Comparison of ENCODE assay signal across 12 cellular contexts in genomic region chr6:111592726-111593515, GRCh38. TPM values are rescaled to one million over a fixed set of nuclear protein-coding genes. Genes with fewer than 3 reads are reported as not detected.
DNase-seq lines count a peak whose midpoint lies in the region; ATAC-seq and TF ChIP-seq lines count a peak whose summit lies in the region.
"Had no signal": no experiment of that assay in that cellular context is flagged by ENCODE, and none has a peak within 500 bp of the region (broad histone marks: within the 10 kb centered on the region; RNA-seq: fewer than 3 reads in every experiment).

No MANE protein-coding gene starts in this region.

- H3K27ac ChIP-seq in mesendoderm (ENCODE audit: low read depth, low read length), result no peak overlapping the region

- H3K79me2 ChIP-seq in mesendoderm (ENCODE audit: control insufficient read depth, insufficient read depth, low read length), result no peaks in the 10 kb centered on the region

- peaks cover 4% of the 10 kb centered on the region for H3K4me1 ChIP-seq in mesendoderm (ENCODE audit: control insufficient read depth, low read depth, low read length)

- no CpG with 5 or more reads among the region's 7 CpGs for WGBS in mesendoderm (ENCODE audit: extremely low coverage, insufficient coverage, low lambda C conversion rate)

- H3K36me3 ChIP-seq in mesendoderm (ENCODE audit: control insufficient read depth, insufficient read depth, low read length), result peaks cover 5% of the 10 kb centered on the region

- H3K18ac ChIP-seq in mesendoderm (ENCODE audit: low read length), result no peak overlapping the region

- H2BK15ac ChIP-seq in mesendoderm (replicated peaks; ENCODE audit: low read depth), result no peak overlapping the region

- no peak overlapping the region for H2BK120ac ChIP-seq in mesendoderm (ENCODE audit: low read depth, low read length)

- no peak overlapping the region for H4K5ac ChIP-seq in mesendoderm (ENCODE audit: low read length)

- no peak overlapping the region for H3K4me2 ChIP-seq in mesendoderm (ENCODE audit: low read length)

- H3K36me3 Mint-ChIP-seq in type B pancreatic cell, result peaks cover 32% of the 10 kb centered on the region

- H3K27me3 Mint-ChIP-seq in type B pancreatic cell, result no peaks in the 10 kb centered on the region
- H3K27me3 Mint-ChIP-seq: central memory CD8-positive, alpha-beta T cell; natural killer cell treated with Interleukin-12 subunit alpha and Interleukin-12 subunit beta and Interleukin-15 and Interleukin-18, amount 100 ng/mL, for 72 hours had no signal

- H3K9ac ChIP-seq in mesendoderm (ENCODE audit: low read length), result no peak overlapping the region

- TF ChIP-seq CTCF in type B pancreatic cell (conservative IDR thresholded peaks at IDR 0.05), result no peak

- no peaks in the 10 kb centered on the region for H3K27me3 ChIP-seq in mesendoderm (ENCODE audit: insufficient read depth, low read length, poor library complexity)

- peaks cover 45% of the 10 kb centered on the region for H3K4me1 Mint-ChIP-seq in type B pancreatic cell (ENCODE audit: unreplicated experiment)

- no peak overlapping the region for H3K4me3 ChIP-seq in mesendoderm (ENCODE audit: low read length)

- no peak overlapping the region for H3K4ac ChIP-seq in mesendoderm (ENCODE audit: low read depth, low read length)

- H3K56ac ChIP-seq in mesendoderm (ENCODE audit: low read length), result peak overlapping the region; percentile 7

- ATAC-seq in HG02870 (IDR thresholded peaks at IDR 0.05; ENCODE audit: unreplicated experiment), result no peak
- ATAC-seq: natural killer cell treated with Interleukin-12 subunit alpha and Interleukin-12 subunit beta and Interleukin-15 and Interleukin-18, amount 100 ng/mL, for 72 hours had no signal

- H3K9me3 Mint-ChIP-seq in type B pancreatic cell, result no peaks in the 10 kb centered on the region
- H3K9me3 Mint-ChIP-seq: central memory CD8-positive, alpha-beta T cell; natural killer cell treated with Interleukin-12 subunit alpha and Interleukin-12 subunit beta and Interleukin-15 and Interleukin-18, amount 100 ng/mL, for 72 hours had no signal

- no peak overlapping the region for H2BK5ac ChIP-seq in mesendoderm (ENCODE audit: low read length)

- H3K23ac ChIP-seq in mesendoderm (ENCODE audit: low read length), result no peak overlapping the region

- no peak overlapping the region for H2AK5ac ChIP-seq in mesendoderm (ENCODE audit: low read length)

- peak overlapping the region; percentile 67 for H3K4me3 Mint-ChIP-seq in type B pancreatic cell
- H3K4me3 Mint-ChIP-seq: central memory CD8-positive, alpha-beta T cell; natural killer cell treated with Interleukin-12 subunit alpha and Interleukin-12 subunit beta and Interleukin-15 and Interleukin-18, amount 100 ng/mL, for 72 hours had no signal

- peaks cover 7% of the 10 kb centered on the region for H3K79me1 ChIP-seq in mesendoderm (ENCODE audit: low read length)

- peak overlapping the region; percentile 79 for H3K27ac Mint-ChIP-seq in type B pancreatic cell

- peak; percentile 26 for DNase-seq in activated CD8-positive, alpha-beta memory T cell treated with anti-CD3 and anti-CD28 coated beads for 24 hours
- no peak for DNase-seq in activated CD8-positive, alpha-beta memory T cell treated with anti-CD3 and anti-CD28 coated beads, Interleukin-2, amount 50 U/mL, for 4 hours
- DNase-seq in cerebellar nuclear complex (lab: John Stamatoyannopoulos, UW), result peak; percentile 31 to 64
- DNase-seq in mesendoderm, result peak; percentile 38
- DNase-seq in type B pancreatic cell (ENCODE audit: extremely low spot score, unreplicated experiment), result no peak
- no peak for DNase-seq in anterior cingulate cortex (lab: John Stamatoyannopoulos, UW)
- DNase-seq in mucosa of gallbladder (ENCODE audit: low spot score), result no peak
- DNase-seq: stimulated activated CD4-positive, alpha-beta T cell treated with anti-CD3 and anti-CD28 coated beads, Interleukin-2, amount 100 ng/mL, for 48 hours; T1000 had no signal

- H4K8ac ChIP-seq in mesendoderm (ENCODE audit: low read depth, low read length), result no peak overlapping the region

RNA-seq across cellular contexts. Expression of gene TRAF3IP2, which starts 12.8 kb away (rescaled TPM):
- polyA plus RNA-seq in mesendoderm (2013, experiment 1 of 2), result 23.9 TPM
- 23.3 TPM for polyA plus RNA-seq in mesendoderm (2013, experiment 2 of 2)
- total RNA-seq in type B pancreatic cell (ENCODE audit: low replicate concordance), result 26.3 and 47.8 TPM in 2 replicates
- 29.7 TPM for total RNA-seq in mucosa of gallbladder

Comparison
In these comparisons a context has a peak if more than half of its experiments do, and no peak if none do; other contexts are left out.
1. DNase-seq: peak in activated CD8-positive, alpha-beta memory T cell treated with anti-CD3 and anti-CD28 coated beads for 24 hours (single experiment), cerebellar nuclear complex (2 of 2) and mesendoderm (single experiment); none in activated CD8-positive, alpha-beta memory T cell treated with anti-CD3 and anti-CD28 coated beads, Interleukin-2, amount 50 U/mL, for 4 hours (single experiment), type B pancreatic cell (single experiment), anterior cingulate cortex (0 of 58) and mucosa of gallbladder (single experiment).